ENCODE assay signal across 8 cellular contexts in the genomic region with DNA sequence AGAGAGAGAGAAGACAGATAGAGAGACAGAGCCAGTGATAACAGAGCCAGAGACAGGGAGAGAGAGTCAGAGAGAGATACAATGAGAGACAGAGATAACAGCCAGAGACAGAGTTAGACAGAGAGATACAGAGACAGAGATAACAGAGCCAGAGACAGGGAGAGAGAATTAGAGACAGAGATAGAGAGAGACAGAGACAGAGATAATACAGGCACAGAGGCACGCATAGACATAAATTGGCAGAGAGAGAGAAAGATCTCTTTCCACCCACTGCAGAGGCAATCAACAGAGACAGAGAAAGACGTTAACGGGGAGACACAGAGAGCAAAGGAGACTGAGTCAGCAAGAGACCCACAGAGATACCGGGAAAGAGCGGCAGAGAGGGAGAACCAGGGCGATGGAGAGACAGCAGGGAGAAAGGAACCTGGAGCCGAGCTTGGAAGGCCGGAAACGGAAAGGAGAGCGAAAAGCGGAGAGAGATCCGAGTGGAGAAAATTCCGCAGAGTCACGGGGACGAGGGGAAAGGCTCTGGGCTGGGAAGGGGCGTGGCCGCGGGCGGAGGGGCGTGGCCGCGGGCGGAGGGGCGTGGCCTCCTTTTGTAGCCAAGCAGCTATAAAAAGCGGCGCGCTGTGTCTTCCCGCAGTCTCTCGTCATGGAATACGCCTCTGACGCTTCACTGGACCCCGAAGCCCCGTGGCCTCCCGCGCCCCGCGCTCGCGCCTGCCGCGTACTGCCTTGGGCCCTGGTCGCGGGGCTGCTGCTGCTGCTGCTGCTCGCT. TPM values are rescaled to one million over a fixed set of nuclear protein-coding genes. Genes with fewer than 3 reads are reported as not detected.
DNase-seq lines count a peak whose midpoint lies in the region; ATAC-seq and TF ChIP-seq lines count a peak whose summit lies in the region.

A gene with protein sequence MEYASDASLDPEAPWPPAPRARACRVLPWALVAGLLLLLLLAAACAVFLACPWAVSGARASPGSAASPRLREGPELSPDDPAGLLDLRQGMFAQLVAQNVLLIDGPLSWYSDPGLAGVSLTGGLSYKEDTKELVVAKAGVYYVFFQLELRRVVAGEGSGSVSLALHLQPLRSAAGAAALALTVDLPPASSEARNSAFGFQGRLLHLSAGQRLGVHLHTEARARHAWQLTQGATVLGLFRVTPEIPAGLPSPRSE (plus strand): TSS at position 642 of the 778 bp plus-strand sequence. CDS start 11 bp downstream, at position 653.

- H3K27me3 Mint-ChIP-seq in activated T-cell treated with anti-CD3 and anti-CD28 coated beads, Interleukin-2, amount 50 U/mL, for 4 hours (ENCODE audit: low read depth): peaks cover 26% of the 10 kb centered on the region

- no peaks in the 10 kb centered on the region for H3K36me3 Mint-ChIP-seq in activated T-cell treated with anti-CD3 and anti-CD28 coated beads, Interleukin-2, amount 50 U/mL, for 4 hours (ENCODE audit: insufficient read depth)

- H3K9me3 Mint-ChIP-seq in activated T-cell treated with anti-CD3 and anti-CD28 coated beads, Interleukin-2, amount 50 U/mL, for 4 hours: no peaks in the 10 kb centered on the region

- TSS peak; percentile 72 for BruUV-seq in PC-3 (replicated peaks; lab: Mats Ljungman, UMichigan)

- 1% methylated on average over 40 to 44 of the region's 44 CpGs for WGBS in esophagus, 2 donors

- peaks cover 24% of the 10 kb centered on the region for H3K4me1 ChIP-seq in PC-3 (ENCODE audit: insufficient read depth, low read length)
- peaks cover 3 to 9% of the 10 kb centered on the region in 2 donors for H3K4me1 ChIP-seq in esophagus (ENCODE audit: control insufficient read depth in 2 of 2, insufficient read depth in 2 of 2, low read length in 1 of 2)
- peaks cover 18% of the 10 kb centered on the region for H3K4me1 ChIP-seq in muscle layer of colon (ENCODE audit: insufficient read depth, low read length)

- H3K27ac ChIP-seq in PC-3 (ENCODE audit: low read length) (peak within 1 kb of the TSS; percentile 42), esophagus (ENCODE audit: low read depth in 2 of 2, low read length in 1 of 2) (peak within 1 kb of the TSS; percentile 34 to 47), muscle layer of colon (ENCODE audit: low read depth, low read length) (peak within 1 kb of the TSS; percentile 42)

- H2AFZ ChIP-seq in PC-3 (ENCODE audit: low read length): peak within 1 kb of the TSS; percentile 91

- CTCF ChIA-PET in PC-3 (lab: Charles Lee): interaction anchor here (1.0 kb wide), 1 partner anchor 14 kb away, joined by 4 read pairs; no protein-coding TSS in a partner anchor

- peak within 1 kb of the TSS; percentile 84 for H3K4me3 Mint-ChIP-seq in activated T-cell treated with anti-CD3 and anti-CD28 coated beads, Interleukin-2, amount 50 U/mL, for 4 hours

- no peaks in the 10 kb centered on the region for H3K27me3 ChIP-seq in PC-3 (ENCODE audit: low read length)
- peaks cover 0 to 4% of the 10 kb centered on the region in 2 donors for H3K27me3 ChIP-seq in esophagus (ENCODE audit: control insufficient read depth in 1 of 2, insufficient read depth in 2 of 2, low read length in 2 of 2)
- H3K27me3 ChIP-seq in muscle layer of colon (ENCODE audit: control insufficient read depth in 1 of 2, insufficient read depth in 2 of 2, low read length in 2 of 2): peaks cover 12 to 29% of the 10 kb centered on the region in 2 donors

- intact Hi-C loops in PC-3 (cut with micrococcal nuclease): no loop called here

- H3K4me2 ChIP-seq in PC-3 (ENCODE audit: low read length): peak within 1 kb of the TSS; percentile 92

- H3K9me2 ChIP-seq in PC-3 (replicated peaks; ENCODE audit: low read length): no peaks in the 10 kb centered on the region

- H3K4me3 ChIP-seq in PC-3 (ENCODE audit: low read length): peak within 1 kb of the TSS; percentile 81
- peak within 1 kb of the TSS; percentile 60 to 62 for H3K4me3 ChIP-seq in esophagus (ENCODE audit: low read depth in 1 of 2, low read length in 2 of 2)
- H3K4me3 ChIP-seq in muscle layer of colon (ENCODE audit: low read depth in 1 of 2, low read length in 2 of 2): peak within 1 kb of the TSS; percentile 81 to 85

- H3K36me3 ChIP-seq in PC-3 (ENCODE audit: low read depth, low read length): peaks cover under 1% of the 10 kb centered on the region; the same call in 1 of the 2 replicates
- no peaks in the 10 kb centered on the region for H3K36me3 ChIP-seq in esophagus (ENCODE audit: control insufficient read depth in 2 of 2, insufficient read depth in 2 of 2, low read length in 1 of 2)
- H3K36me3 ChIP-seq in muscle layer of colon (ENCODE audit: insufficient read depth, low read length): no peaks in the 10 kb centered on the region

- peaks cover 29% of the 10 kb centered on the region for H3K4me1 Mint-ChIP-seq in activated T-cell treated with anti-CD3 and anti-CD28 coated beads, Interleukin-2, amount 50 U/mL, for 4 hours (ENCODE audit: low read depth)

- H3K9me3 ChIP-seq in PC-3 (ENCODE audit: low read length): no peaks in the 10 kb centered on the region
- H3K9me3 ChIP-seq in esophagus (ENCODE audit: control insufficient read depth in 2 of 2, insufficient read depth in 1 of 2, low read depth in 1 of 2, low read length in 1 of 2): no peaks in the 10 kb centered on the region
- no peaks in the 10 kb centered on the region for H3K9me3 ChIP-seq in muscle layer of colon (ENCODE audit: low read length)

- H3K9ac ChIP-seq in PC-3 (ENCODE audit: low read length) (peak within 1 kb of the TSS; percentile 79), muscle layer of colon (ENCODE audit: low read length) (peak within 1 kb of the TSS; percentile 57)

- POLR2A ChIA-PET in PC-3 (lab: Charles Lee; ENCODE audit: unreplicated experiment): interaction anchor here (0.6 to 0.9 kb wide), 4 partner anchors 11 to 1167 kb away, joined by 3 to 8 read pairs (median 6); no protein-coding TSS in a partner anchor

- H4K20me1 ChIP-seq in PC-3 (ENCODE audit: low read length): no peaks in the 10 kb centered on the region

- no peak for TF ChIP-seq CTCF in PC-3 (conservative IDR thresholded peaks at IDR 0.05; ENCODE audit: low read depth, low read length)

- peak; percentile 49 for DNase-seq in DMS53 (lab: John Stamatoyannopoulos, UW)
- no peak for DNase-seq in DMS53 treated with DMSO at 0.1 percent for 48 hours (lab: John Stamatoyannopoulos, UW; ENCODE audit: unreplicated experiment)
- DNase-seq in PC-3: peak; percentile 94
- DNase-seq in activated T-cell treated with anti-CD3 and anti-CD28 coated beads, Interleukin-2, amount 50 U/mL, for 4 hours: peak; percentile 83
- DNase-seq in stimulated activated CD8-positive, alpha-beta memory T cell treated with anti-CD3 and anti-CD28 coated beads, Interleukin-4, amount 100 ng/mL, for 48 hours: peak; percentile 95

- ATAC-seq in HG03521 (IDR thresholded peaks at IDR 0.05; ENCODE audit: unreplicated experiment): peak; percentile 38
- peak; percentile 91 for ATAC-seq in PC-3
- ATAC-seq in activated T-cell treated with anti-CD3 and anti-CD28 coated beads, Interleukin-2, amount 50 U/mL, for 4 hours: peak; percentile 78 to 79

- no peaks in the 10 kb centered on the region for H3F3A ChIP-seq in PC-3 (ENCODE audit: low read length, unreplicated experiment)

- 0 out of 2 replicates have a peak, but pooled peaks cover 4% of the 10 kb centered on the region for H3K79me2 ChIP-seq in PC-3 (ENCODE audit: low read length)

RNA-seq across cellular contexts. Expression of the gene that starts here (rescaled TPM):
- 9.6 and 12.5 TPM in 2 replicates for total RNA-seq in PC-3 (2014; rRNA removed)
- total RNA-seq in activated T-cell treated with anti-CD3 and anti-CD28 coated beads, Interleukin-2, amount 50 U/mL, for 4 hours: 1 to 10 TPM; 3.5 to 7.4 (median 3.8) TPM
- polyA plus RNA-seq in esophagus: 1 to 10 TPM; 4.8 to 8.2 TPM

Comparison
In these comparisons a context has a peak if more than half of its experiments do, and no peak if none do; other contexts are left out.
1. ATAC-seq: peak in every context shown above with its lines; median percentile 91 in PC-3; 78 in activated T-cell treated with anti-CD3 and anti-CD28 coated beads, Interleukin-2, amount 50 U/mL, for 4 hours; 38 in HG03521.